In genomic region chr5:149872351-149873040, GRCh38 we compare ENCODE assay signal across 27 cellular contexts.
DNase-seq lines count a peak whose midpoint lies in the region; ATAC-seq and TF ChIP-seq lines count a peak whose summit lies in the region.
"Had no signal": no experiment of that assay in that cellular context is flagged by ENCODE, and none has a peak within 500 bp of the region (broad histone marks: within the 10 kb centered on the region; RNA-seq: fewer than 3 reads in every experiment).

No MANE protein-coding gene starts in this region.

- H3K36me3 Mint-ChIP-seq in T-cell, result no peaks in the 10 kb centered on the region
- no peaks in the 10 kb centered on the region for H3K36me3 Mint-ChIP-seq in activated T-helper 2 cell treated with anti-CD3 and anti-CD28 coated beads, Interferon-gamma antibody, Interleukin-2, Interleukin-4, amounts not matched to agents 10 μg/mL and 5 μg/mL and 100 μg/mL, durations not matched to agents 14 hours and 24 hours and 36 hours (ENCODE audit: low read depth)
- H3K36me3 Mint-ChIP-seq: activated naive CD4-positive, alpha-beta T cell treated with anti-CD3 and anti-CD28 coated beads, Interleukin-2, amount 10 ng/mL, durations not matched to agents 7 days and 5 days had no signal

- H3K36me3 ChIP-seq in heart right ventricle (no peaks in the 10 kb centered on the region), mucosa of rectum (ENCODE audit: control insufficient read depth in 2 of 2, insufficient read depth in 2 of 2, low read length in 2 of 2) (no peaks in the 10 kb centered on the region), tibial artery (no peaks in the 10 kb centered on the region)
- H3K36me3 ChIP-seq: SJSA1, vagina, WERI-Rb-1 had no signal

- POLR2A ChIA-PET in T-cell (lab: Charles Lee), result no interaction called here

- H3K9me3 Mint-ChIP-seq in T-cell, result no peaks in the 10 kb centered on the region
- H3K9me3 Mint-ChIP-seq in activated T-helper 2 cell treated with anti-CD3 and anti-CD28 coated beads, Interferon-gamma antibody, Interleukin-2, Interleukin-4, amounts not matched to agents 10 μg/mL and 5 μg/mL and 100 μg/mL, durations not matched to agents 14 hours and 24 hours and 36 hours, result no peaks in the 10 kb centered on the region
- H3K9me3 Mint-ChIP-seq: activated naive CD4-positive, alpha-beta T cell treated with anti-CD3 and anti-CD28 coated beads, Interleukin-2, amount 10 ng/mL, durations not matched to agents 7 days and 5 days; H9; nephron; T-helper 1 cell treated with Interleukin-12 subunit alpha and Interleukin-12 subunit beta and Interleukin-4 antibody, amounts not matched to agents 30 μg/mL and 1 μg/mL, for 36 hours had no signal

- TF ChIP-seq CTCF in heart right ventricle (IDR thresholded peaks at IDR 0.05) (no peak), tibial artery (IDR thresholded peaks at IDR 0.05) (no peak)

- ATAC-seq in heart right ventricle, result peak in 6 of 8 donors; percentile 56 to 84 (median 73)
- no peak for ATAC-seq in T-cell (replicated peaks in 1 of 4)

- H3K4me1 Mint-ChIP-seq in T-cell, result no peaks in the 10 kb centered on the region
- no peaks in the 10 kb centered on the region for H3K4me1 Mint-ChIP-seq in activated T-helper 2 cell treated with anti-CD3 and anti-CD28 coated beads, Interferon-gamma antibody, Interleukin-2, Interleukin-4, amounts not matched to agents 10 μg/mL and 5 μg/mL and 100 μg/mL, durations not matched to agents 14 hours and 24 hours and 36 hours (ENCODE audit: low read depth)
- H3K4me1 Mint-ChIP-seq: activated naive CD4-positive, alpha-beta T cell treated with anti-CD3 and anti-CD28 coated beads, Interleukin-2, amount 10 ng/mL, durations not matched to agents 7 days and 5 days; nephron had no signal

- CTCF ChIA-PET in T-cell (lab: Charles Lee), result interaction anchor here in 1 of 2 donors (0.6 to 1.2 kb wide), 2 partner anchors 12 to 62 kb away, joined by 4 read pairs; no protein-coding TSS in a partner anchor

- H3K27me3 ChIP-seq in heart right ventricle (no peaks in the 10 kb centered on the region), mucosa of rectum (ENCODE audit: control insufficient read depth in 2 of 2, insufficient read depth in 2 of 2, low read length in 2 of 2) (no peaks in the 10 kb centered on the region), tibial artery (no peaks in the 10 kb centered on the region)
- H3K27me3 ChIP-seq: dorsolateral prefrontal cortex, SJSA1, vagina had no signal

- DNase-seq in astrocyte of the hippocampus (ENCODE audit: low read depth, low spot score), result peak; percentile 51
- DNase-seq in heart right ventricle, result no peak
- DNase-seq in tibial artery, result no peak
- DNase-seq in T-cell, result no peak
- no peak for DNase-seq in ecto neural progenitor cell (ENCODE audit: low spot score)
- DNase-seq in activated T-helper 2 cell treated with anti-CD3 and anti-CD28 coated beads, Interferon-gamma antibody, Interleukin-2, Interleukin-4, amounts not matched to agents 10 μg/mL and 5 μg/mL and 100 μg/mL, durations not matched to agents 14 hours and 24 hours and 36 hours (ENCODE audit: low spot score), result no peak
- DNase-seq: activated CD4-positive, alpha-beta T cell treated with anti-CD3 and anti-CD28 coated beads, Interleukin-2, amount 50 U/mL, for 1 hour; activated naive CD4-positive, alpha-beta T cell treated with anti-CD3 and anti-CD28 coated beads, Interleukin-2, amount 10 ng/mL, durations not matched to agents 7 days and 5 days; C1 segment of cervical spinal cord; Calu3; central memory CD4-positive, alpha-beta T cell; dorsolateral prefrontal cortex; EL; glutamatergic neuron; H9; midbrain; MV-4-11; NCI-H524; substantia nigra; WERI-Rb-1 had no signal

- H3K4me3 Mint-ChIP-seq in T-cell, result no peak overlapping the region
- H3K4me3 Mint-ChIP-seq in activated T-helper 2 cell treated with anti-CD3 and anti-CD28 coated beads, Interferon-gamma antibody, Interleukin-2, Interleukin-4, amounts not matched to agents 10 μg/mL and 5 μg/mL and 100 μg/mL, durations not matched to agents 14 hours and 24 hours and 36 hours (ENCODE audit: low read depth), result no peak overlapping the region
- H3K4me3 Mint-ChIP-seq: activated naive CD4-positive, alpha-beta T cell treated with anti-CD3 and anti-CD28 coated beads, Interleukin-2, amount 10 ng/mL, durations not matched to agents 7 days and 5 days; H9; nephron; T-helper 1 cell treated with Interleukin-12 subunit alpha and Interleukin-12 subunit beta and Interleukin-4 antibody, amounts not matched to agents 30 μg/mL and 1 μg/mL, for 36 hours had no signal

- H3K9ac ChIP-seq in mucosa of rectum (ENCODE audit: low read depth in 1 of 2, low read length in 2 of 2), result peak overlapping the region; percentile 38 to 64
- H3K9ac ChIP-seq: KMS-11, parathyroid adenoma had no signal

- H3K9me3 ChIP-seq in heart right ventricle (no peaks in the 10 kb centered on the region), mucosa of rectum (ENCODE audit: control insufficient read depth in 2 of 2, low read length in 2 of 2) (no peaks in the 10 kb centered on the region), tibial artery (no peaks in the 10 kb centered on the region)
- H3K9me3 ChIP-seq: SJSA1, vagina had no signal

- intact Hi-C loops in heart right ventricle (cut with DNase I), result no loop called here
- intact Hi-C loops in tibial artery (cut with DNase I; ENCODE audit: low total_unique reads), result no loop called here
- intact Hi-C loops in activated T-helper 2 cell treated with anti-CD3 and anti-CD28 coated beads, Interferon-gamma antibody, Interleukin-2, Interleukin-4, amounts not matched to agents 10 μg/mL and 5 μg/mL and 100 μg/mL, durations not matched to agents 14 hours and 24 hours and 36 hours (cut with micrococcal nuclease), result no loop called here

- H3K27me3 Mint-ChIP-seq in T-cell, result no peaks in the 10 kb centered on the region
- H3K27me3 Mint-ChIP-seq in activated T-helper 2 cell treated with anti-CD3 and anti-CD28 coated beads, Interferon-gamma antibody, Interleukin-2, Interleukin-4, amounts not matched to agents 10 μg/mL and 5 μg/mL and 100 μg/mL, durations not matched to agents 14 hours and 24 hours and 36 hours (ENCODE audit: low read depth), result no peaks in the 10 kb centered on the region

- H3K4me3 ChIP-seq in heart right ventricle (no peak overlapping the region), mucosa of rectum (ENCODE audit: low read length in 2 of 2) (peak overlapping the region in 1 of 2 donors; percentile 39), tibial artery (no peak overlapping the region)
- H3K4me3 ChIP-seq: dorsolateral prefrontal cortex, SJSA1, vagina had no signal

- no peak overlapping the region for H3K27ac Mint-ChIP-seq in T-cell
- H3K27ac Mint-ChIP-seq in activated T-helper 2 cell treated with anti-CD3 and anti-CD28 coated beads, Interferon-gamma antibody, Interleukin-2, Interleukin-4, amounts not matched to agents 10 μg/mL and 5 μg/mL and 100 μg/mL, durations not matched to agents 14 hours and 24 hours and 36 hours, result no peak overlapping the region
- H3K27ac Mint-ChIP-seq: activated naive CD4-positive, alpha-beta T cell treated with anti-CD3 and anti-CD28 coated beads, Interleukin-2, amount 10 ng/mL, durations not matched to agents 7 days and 5 days; H9; T-helper 1 cell treated with Interleukin-12 subunit alpha and Interleukin-12 subunit beta and Interleukin-4 antibody, amounts not matched to agents 30 μg/mL and 1 μg/mL, for 36 hours had no signal

- H3K27ac ChIP-seq in heart right ventricle, result peak overlapping the region in 1 of 10 donors; percentile 1
- peak overlapping the region; percentile 81 to 86 for H3K27ac ChIP-seq in mucosa of rectum (ENCODE audit: low read depth in 2 of 2, low read length in 2 of 2)
- peak overlapping the region; percentile 34 to 56 for H3K27ac ChIP-seq in tibial artery
- H3K27ac ChIP-seq: dorsolateral prefrontal cortex, KMS-11, parathyroid adenoma, SJSA1, vagina, WERI-Rb-1 had no signal

- 34 to 39% methylated on average over 11 of the region's 11 CpGs for WGBS in heart right ventricle, 2 donors

- H3K4me1 ChIP-seq in heart right ventricle (peaks cover 0 to 18% (median 8%) of the 10 kb centered on the region in 9 donors), mucosa of rectum (ENCODE audit: control insufficient read depth in 2 of 2, insufficient read depth in 2 of 2, low read length in 2 of 2) (peaks cover 36 to 38% of the 10 kb centered on the region in 2 donors), tibial artery (peaks cover 0 to 15% (median 8%) of the 10 kb centered on the region in 4 donors)
- H3K4me1 ChIP-seq: parathyroid adenoma had no signal

Comparison
In these comparisons a context has a peak if more than half of its experiments do, and no peak if none do; other contexts are left out.
1. ATAC-seq: peak in heart right ventricle (6 of 8); none in T-cell (0 of 4).